Comparison of ENCODE assay signal across 1 cellular context in genomic region chr2:85813211-85813977, GRCh38.
TF ChIP-seq lines count a peak whose summit lies in the region.

No MANE protein-coding gene starts in this region.

TF ChIP-seq in WTC11, 78 proteins besides CTCF, POLR2A, EP300 and RAD21 (continued from another document):
- no peak for TF ChIP-seq ZNF532 (CRISPR knock-in tag; IDR thresholded peaks at IDR 0.05; ENCODE audit: borderline replicate concordance)
- TF ChIP-seq NFATC4 (CRISPR knock-in tag; IDR thresholded peaks at IDR 0.05) = no peak
- no peak for TF ChIP-seq PRDM15 (CRISPR knock-in tag; IDR thresholded peaks at IDR 0.05)
- TF ChIP-seq ZBTB21 (CRISPR knock-in tag; IDR thresholded peaks at IDR 0.05; ENCODE audit: borderline replicate concordance) = no peak
- TF ChIP-seq ELF4 (CRISPR knock-in tag; IDR thresholded peaks at IDR 0.05; ENCODE audit: low read depth) = no peak
- TF ChIP-seq AR (CRISPR knock-in tag; IDR thresholded peaks at IDR 0.05) = no peak
- TF ChIP-seq MYBL2 (CRISPR knock-in tag; IDR thresholded peaks at IDR 0.05) = no peak
- TF ChIP-seq IRF2 (CRISPR knock-in tag; IDR thresholded peaks at IDR 0.05; ENCODE audit: borderline replicate concordance, low read depth) = no peak
- TF ChIP-seq NFYB (CRISPR knock-in tag; conservative IDR thresholded peaks at IDR 0.05; ENCODE audit: low read depth) = no peak
- no peak for TF ChIP-seq ATF3 (CRISPR knock-in tag; conservative IDR thresholded peaks at IDR 0.05)
- TF ChIP-seq ZMAT4 (CRISPR knock-in tag; IDR thresholded peaks at IDR 0.05) = no peak
- TF ChIP-seq ZNF219 (CRISPR knock-in tag; IDR thresholded peaks at IDR 0.05; ENCODE audit: borderline replicate concordance) = no peak
- TF ChIP-seq RORB (CRISPR knock-in tag; IDR thresholded peaks at IDR 0.05) = no peak
- no peak for TF ChIP-seq USF2 (CRISPR knock-in tag; IDR thresholded peaks at IDR 0.05)
- TF ChIP-seq ATF2 (CRISPR knock-in tag; IDR thresholded peaks at IDR 0.05; ENCODE audit: borderline replicate concordance, low read depth) = no peak
- TF ChIP-seq MXD4 (CRISPR knock-in tag; IDR thresholded peaks at IDR 0.05; ENCODE audit: borderline replicate concordance) = no peak
- no peak for TF ChIP-seq ESRRA (CRISPR knock-in tag; IDR thresholded peaks at IDR 0.05; ENCODE audit: borderline replicate concordance)
